8 cellular contexts compared by ENCODE assay signal in the genomic region with DNA sequence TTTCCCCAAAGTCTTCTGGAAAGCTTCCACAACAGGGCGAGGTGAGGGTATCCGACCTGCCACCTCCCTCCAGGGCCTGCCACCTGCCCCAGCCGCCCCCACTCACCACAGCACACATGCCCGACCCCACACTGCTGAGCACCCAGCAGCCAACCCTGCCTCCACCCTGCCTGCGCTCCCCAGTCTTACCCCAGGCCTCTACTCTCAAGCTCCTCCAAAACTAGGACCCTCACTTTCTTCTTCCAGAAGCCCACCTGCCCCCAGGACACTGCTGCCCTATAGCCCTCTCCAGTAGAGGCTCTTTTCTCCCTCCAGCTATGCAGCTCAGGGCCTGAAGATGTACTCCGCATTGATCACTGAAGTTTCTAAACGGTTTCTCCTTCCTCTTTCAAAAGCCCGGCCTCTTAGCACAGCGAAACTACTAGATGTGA.
DNase-seq lines count a peak whose midpoint lies in the region; ATAC-seq and TF ChIP-seq lines count a peak whose summit lies in the region.
"Had no signal": no experiment of that assay in that cellular context is flagged by ENCODE, and none has a peak within 500 bp of the region (broad histone marks: within the 10 kb centered on the region; RNA-seq: fewer than 3 reads in every experiment).

No MANE protein-coding gene starts in this region.

- H3K27me3 ChIP-seq in iPS-18a (ENCODE audit: control insufficient read depth, insufficient read depth, low read length), result peaks cover 65% of the 10 kb centered on the region
- H3K27me3 ChIP-seq in transverse colon, result no peaks in the 10 kb centered on the region

- in situ Hi-C loops in transverse colon (cut with MboI; ENCODE audit: low pct_ligation_motif_present in 1 of 4, low pct_unique_long_range_greater_than_20kb in 1 of 4, low sequenced_read_pairs in 3 of 4), result loop anchor here (5.0 to 10.0 kb wide), 5 partner anchors 106 to 266 kb away; no protein-coding TSS in a partner anchor

- ATAC-seq in GM21381 (IDR thresholded peaks at IDR 0.05; ENCODE audit: unreplicated experiment) (peak; percentile 48), HG03196 (IDR thresholded peaks at IDR 0.05; ENCODE audit: unreplicated experiment) (no peak), GM19455 (IDR thresholded peaks at IDR 0.05; ENCODE audit: unreplicated experiment) (no peak)

- TF ChIP-seq POLR2A in transverse colon (IDR thresholded peaks at IDR 0.05), result no peak

- H3K36me3 ChIP-seq in iPS-18a (ENCODE audit: control insufficient read depth, low read depth, low read length) (no peaks in the 10 kb centered on the region), transverse colon (no peaks in the 10 kb centered on the region)

- TF ChIP-seq EP300 in transverse colon (IDR thresholded peaks at IDR 0.05; ENCODE audit: low read depth), result no peak

- H3K9me3 ChIP-seq in iPS-18a (ENCODE audit: control insufficient read depth, low read depth, low read length) (no peaks in the 10 kb centered on the region), transverse colon (no peaks in the 10 kb centered on the region)

- peak overlapping the region; percentile 38 for H3K4me3 ChIP-seq in iPS-18a (ENCODE audit: low read length)
- H3K4me3 ChIP-seq in transverse colon, result peak overlapping the region in 1 of 4 donors; percentile 53

- intact Hi-C loops in transverse colon (cut with DNase I; ENCODE audit: low total_unique reads), result loop anchor here (5.0 kb wide), 1 partner anchor 108 kb away; no protein-coding TSS in a partner anchor

- H3K4me1 ChIP-seq in iPS-18a (ENCODE audit: control insufficient read depth, low read depth, low read length) (peaks cover 31% of the 10 kb centered on the region), transverse colon (peaks cover 22 to 49% (median 43%) of the 10 kb centered on the region in 4 donors)

- H3K9ac ChIP-seq in iPS-18a (ENCODE audit: low read length), result no peak overlapping the region

- WGBS in transverse colon (ENCODE audit: low coverage in 1 of 2), 2 donors, result 73 to 79% methylated on average over 3 to 9 of the region's 9 CpGs

- TF ChIP-seq CTCF in transverse colon (IDR thresholded peaks at IDR 0.05), result no peak

- H3K27ac ChIP-seq in iPS-18a (ENCODE audit: low read length), result no peak overlapping the region
- H3K27ac ChIP-seq in transverse colon, result peak overlapping the region; percentile 95 to 97 (median 96)

- DNase-seq in NOMO-1 (lab: John Stamatoyannopoulos, UW; ENCODE audit: unreplicated experiment in 2 of 2), result peak; percentile 54 to 78
- peak; percentile 27 for DNase-seq in transverse colon
- no peak for DNase-seq in activated T-cell treated with anti-CD3 and anti-CD28 coated beads for 4 hours
- DNase-seq: stimulated activated CD4-positive, alpha-beta T cell treated with anti-CD3 and anti-CD28 coated beads, Interleukin-1b, Interleukin-23, amount 100 ng/mL, for 48 hours had no signal
